Comparison of ENCODE assay signal across 9 cellular contexts in the genomic region with DNA sequence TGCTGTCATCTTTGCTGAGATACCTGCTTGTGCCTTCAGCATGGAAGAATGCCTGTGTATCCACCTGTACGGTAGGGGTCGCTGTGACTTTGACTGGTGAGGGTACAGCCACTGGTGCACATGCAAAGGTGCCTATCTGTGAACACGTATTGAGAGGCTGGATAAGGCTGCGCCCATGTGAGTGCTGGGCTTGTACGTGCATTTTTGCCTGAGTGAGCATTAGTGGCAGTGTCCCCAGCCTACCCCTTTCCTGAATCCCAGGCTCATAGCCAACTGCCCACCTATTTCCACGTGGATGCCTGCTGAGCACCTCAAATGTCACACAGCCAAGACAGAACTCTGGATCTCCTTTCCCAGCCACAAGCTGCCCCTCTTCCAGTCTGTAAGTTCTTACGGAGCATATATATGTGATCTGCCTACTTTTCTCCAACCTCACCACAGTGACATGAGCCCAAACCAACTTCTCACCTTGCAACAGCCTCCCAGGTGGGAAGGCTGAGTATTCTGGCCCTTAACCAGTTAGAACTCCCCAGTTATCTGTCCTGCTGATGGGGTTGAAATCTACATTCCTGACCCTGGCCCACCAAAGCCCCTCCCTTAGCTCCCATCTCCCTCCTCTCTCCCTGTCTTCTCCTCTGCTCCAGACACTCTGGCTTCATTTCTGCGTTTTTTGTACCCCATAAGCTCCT. TPM values are rescaled to one million over a fixed set of nuclear protein-coding genes. Genes with fewer than 3 reads are reported as not detected.
DNase-seq lines count a peak whose midpoint lies in the region; ATAC-seq and TF ChIP-seq lines count a peak whose summit lies in the region.
"Had no signal": no experiment of that assay in that cellular context is flagged by ENCODE, and none has a peak within 500 bp of the region (broad histone marks: within the 10 kb centered on the region; RNA-seq: fewer than 3 reads in every experiment).

No MANE protein-coding gene starts in this region.

- ATAC-seq in HG02973 (IDR thresholded peaks at IDR 0.05; ENCODE audit: unreplicated experiment) (no peak), HG03432 (IDR thresholded peaks at IDR 0.05; ENCODE audit: unreplicated experiment) (no peak)

- H3K27me3 ChIP-seq in GM06990 (replicated peaks; ENCODE audit: control insufficient read depth, insufficient read depth, low read length) (peaks cover 2% of the 10 kb centered on the region; the same call in 1 of the 2 replicates), osteoblast (ENCODE audit: insufficient read depth, low read length) (no peaks in the 10 kb centered on the region)

- no peak overlapping the region for H2AFZ ChIP-seq in osteoblast (ENCODE audit: low read length)

- TF ChIP-seq CTCF in GM06990 (IDR thresholded peaks at IDR 0.05; ENCODE audit: insufficient read depth, low read length, poor library complexity, severe bottlenecking) (peak; percentile 11), epithelial cell of esophagus (IDR thresholded peaks at IDR 0.05; ENCODE audit: insufficient read depth, low read depth, low read length, missing control alignments) (peak; percentile 67), osteoblast (IDR thresholded peaks at IDR 0.05; ENCODE audit: extremely low read depth, low read depth, low read length) (peak; percentile 15)

- H3K9me3 ChIP-seq in osteoblast (ENCODE audit: low read depth, low read length): no peaks in the 10 kb centered on the region

- peaks cover 15% of the 10 kb centered on the region for H3K4me1 ChIP-seq in osteoblast (ENCODE audit: insufficient read depth, low read length)

- no peak for DNase-seq in GM06990 (ENCODE audit: extremely low read depth, insufficient read length)
- DNase-seq in NAMALWA (ENCODE audit: low spot score): peak; percentile 20
- peak; percentile 67 for DNase-seq in epithelial cell of esophagus (ENCODE audit: low read depth)
- no peak for DNase-seq in osteoblast (ENCODE audit: insufficient read length, low spot score, missing footprints)
- no peak for DNase-seq in NCI-H1694 (lab: John Stamatoyannopoulos, UW)
- DNase-seq in DMS153 (lab: John Stamatoyannopoulos, UW): no peak
- DNase-seq: MV-4-11 had no signal

- H3K4me3 ChIP-seq in GM06990 (replicated peaks; ENCODE audit: low read depth, low read length): no peak overlapping the region
- H3K4me3 ChIP-seq in epithelial cell of esophagus (ENCODE audit: low read length): peak overlapping the region; percentile 56
- H3K4me3 ChIP-seq in osteoblast (ENCODE audit: insufficient read depth, low read length): no peak overlapping the region

- no peak overlapping the region for H3K4me2 ChIP-seq in osteoblast (ENCODE audit: insufficient read depth, low read length)

- no peak overlapping the region for H3K27ac ChIP-seq in osteoblast (ENCODE audit: low read depth, low read length)

- H3K36me3 ChIP-seq in GM06990 (ENCODE audit: control insufficient read depth, insufficient read depth, low read length) (no peaks in the 10 kb centered on the region), osteoblast (ENCODE audit: insufficient read depth, low read length) (peaks cover 3% of the 10 kb centered on the region)

- peaks cover 28% of the 10 kb centered on the region for H3K79me2 ChIP-seq in osteoblast (ENCODE audit: insufficient read depth, low read length)

- peaks cover 5% of the 10 kb centered on the region for H4K20me1 ChIP-seq in osteoblast (ENCODE audit: insufficient read depth, low read length)

RNA-seq across cellular contexts. Expression of a gene that starts 1.1 kb away (rescaled TPM):
- total RNA-seq in osteoblast: 44.2 and 47.4 TPM in 2 replicates

RNA-seq across cellular contexts. Expression of a gene that starts 19.1 kb away (rescaled TPM):
- 18.0 and 21.0 TPM in 2 replicates for total RNA-seq in osteoblast

RNA-seq across cellular contexts. Expression of a gene that starts 57.1 kb away (rescaled TPM):
- total RNA-seq in osteoblast: 0.59 and 1.8 TPM in 2 replicates

Comparison
In these comparisons a context has a peak if more than half of its experiments do, and no peak if none do; other contexts are left out.
1. DNase-seq: peak in NAMALWA (single experiment) and epithelial cell of esophagus (single experiment); none in GM06990 (single experiment), osteoblast (single experiment), NCI-H1694 (single experiment) and DMS153 (single experiment).
2. CTCF ChIP-seq: peak in every context shown above with its lines; median percentile 67 in epithelial cell of esophagus; 15 in osteoblast; 11 in GM06990.